1 cellular context compared by ENCODE assay signal in the genomic region with DNA sequence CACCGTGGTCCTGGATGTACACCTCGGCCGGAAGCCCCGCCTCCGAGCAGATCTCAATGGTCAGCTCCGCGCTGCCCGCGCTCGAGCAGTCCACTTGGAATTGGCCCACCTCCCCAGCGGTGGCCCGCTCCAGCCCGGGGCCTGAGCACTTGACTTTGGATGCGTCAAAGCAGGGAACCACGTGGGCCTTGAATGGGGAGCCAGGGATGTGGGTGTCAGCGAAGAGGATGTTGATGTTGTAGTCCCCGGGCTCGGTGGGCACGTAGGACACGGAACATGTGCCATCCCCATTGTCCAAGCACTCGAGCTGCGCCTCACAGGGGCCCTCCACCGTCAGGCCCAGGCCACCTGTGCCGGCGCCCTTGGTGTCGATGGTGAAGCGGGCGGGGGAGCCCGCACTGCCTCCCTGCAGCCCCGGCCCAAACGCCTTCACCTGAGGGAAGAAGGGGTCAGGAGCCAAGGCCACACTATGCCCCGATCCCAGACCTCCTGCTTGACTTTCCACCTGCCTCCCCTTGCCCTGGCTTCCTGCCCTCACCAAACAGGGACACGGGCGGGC.
TF ChIP-seq lines count a peak whose summit lies in the region.

No MANE protein-coding gene starts in this region.

TF ChIP-seq in HEK293, 187 proteins besides CTCF, POLR2A, EP300 and RAD21:
- no peak for TF ChIP-seq ZNF549 (tag by site-specific recombination; IDR thresholded peaks at IDR 0.05)
- TF ChIP-seq ZNF311 (tag by site-specific recombination; IDR thresholded peaks at IDR 0.05; ENCODE audit: borderline replicate concordance), result no peak
- no peak for TF ChIP-seq ZNF558 (tag by site-specific recombination; IDR thresholded peaks at IDR 0.05)
- TF ChIP-seq, protein P1, sequence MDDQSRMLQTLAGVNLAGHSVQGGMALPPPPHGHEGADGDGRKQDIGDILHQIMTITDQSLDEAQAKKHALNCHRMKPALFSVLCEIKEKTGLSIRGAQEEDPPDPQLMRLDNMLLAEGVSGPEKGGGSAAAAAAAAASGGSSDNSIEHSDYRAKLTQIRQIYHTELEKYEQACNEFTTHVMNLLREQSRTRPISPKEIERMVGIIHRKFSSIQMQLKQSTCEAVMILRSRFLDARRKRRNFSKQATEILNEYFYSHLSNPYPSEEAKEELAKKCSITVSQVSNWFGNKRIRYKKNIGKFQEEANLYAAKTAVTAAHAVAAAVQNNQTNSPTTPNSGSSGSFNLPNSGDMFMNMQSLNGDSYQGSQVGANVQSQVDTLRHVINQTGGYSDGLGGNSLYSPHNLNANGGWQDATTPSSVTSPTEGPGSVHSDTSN (CRISPR knock-in tag; IDR thresholded peaks at IDR 0.05), result 0 out of 2 replicates have a peak, but pooled peaks have one; percentile 18
